ENCODE assay signal across 23 cellular contexts in the genomic region with DNA sequence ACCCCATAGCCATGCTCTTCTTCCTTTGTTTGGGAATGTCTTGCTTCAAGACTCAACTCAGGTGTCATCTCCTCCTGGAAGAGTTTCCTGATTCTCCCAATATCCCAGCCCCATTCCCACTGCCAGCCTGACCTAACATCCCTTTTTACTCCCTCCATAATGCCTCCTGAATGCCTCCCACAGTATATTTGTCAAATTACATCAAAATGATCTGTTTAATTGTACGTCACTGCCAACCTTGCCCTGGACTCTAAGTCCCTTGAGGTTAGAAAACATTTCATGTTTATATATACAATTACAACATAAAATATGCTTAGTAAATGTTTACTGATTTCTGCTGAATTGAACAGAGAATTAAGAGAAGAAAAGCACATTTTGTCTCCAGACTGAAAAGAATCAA.
A peak's percentile ranks its signal among the peaks of the same experiment; 100 is the strongest.
DNase-seq lines count a peak whose midpoint lies in the region; ATAC-seq and TF ChIP-seq lines count a peak whose summit lies in the region.
"Had no signal": no experiment of that assay in that cellular context is flagged by ENCODE, and none has a peak within 500 bp of the region (broad histone marks: within the 10 kb centered on the region; RNA-seq: fewer than 3 reads in every experiment).

No MANE protein-coding gene starts in this region.

- peak overlapping the region; percentile 8 for H3K27ac Mint-ChIP-seq in neural progenitor cell
- H3K27ac Mint-ChIP-seq: CD4-positive, alpha-beta T cell; CD8-positive, alpha-beta memory T cell; H9 had no signal

- H3K9me3 ChIP-seq in neural progenitor cell (ENCODE audit: low read depth), result no peaks in the 10 kb centered on the region
- peaks cover 0 to 4% (median 0%) of the 10 kb centered on the region in 12 donors for H3K9me3 ChIP-seq in heart left ventricle
- H3K9me3 ChIP-seq: BE2C; BLaER1 treated with 17β-estradiol and CSF1 and Interleukin-3, amounts not matched to agents 10 nM and 100 nM had no signal

- H3K27ac ChIP-seq in neural progenitor cell, result no peak overlapping the region
- no peak overlapping the region for H3K27ac ChIP-seq in heart left ventricle
- H3K27ac ChIP-seq: BLaER1 treated with 17β-estradiol and CSF1 and Interleukin-3, amounts not matched to agents 10 nM and 100 nM; GM23248 had no signal

- peaks cover 9% of the 10 kb centered on the region for H3K4me1 Mint-ChIP-seq in neural progenitor cell
- H3K4me1 Mint-ChIP-seq: CD8-positive, alpha-beta memory T cell had no signal

- H3K4me2 ChIP-seq in neural progenitor cell, result no peak overlapping the region
- H3K4me2 ChIP-seq: A549; BLaER1 treated with 17β-estradiol and CSF1 and Interleukin-3, amounts not matched to agents 10 nM and 100 nM had no signal

- no peak overlapping the region for H3K4me3 Mint-ChIP-seq in neural progenitor cell
- H3K4me3 Mint-ChIP-seq: CD14-positive monocyte; CD4-positive, alpha-beta T cell; CD8-positive, alpha-beta memory T cell; H9 had no signal

- H3K4me1 ChIP-seq in neural progenitor cell (no peaks in the 10 kb centered on the region), heart left ventricle (peaks cover 0 to 5% (median 0%) of the 10 kb centered on the region in 12 donors)
- H3K4me1 ChIP-seq: BE2C; BLaER1 treated with 17β-estradiol and CSF1 and Interleukin-3, amounts not matched to agents 10 nM and 100 nM had no signal

- H3K27me3 Mint-ChIP-seq in neural progenitor cell (ENCODE audit: insufficient read depth, low read depth), result no peaks in the 10 kb centered on the region
- H3K27me3 Mint-ChIP-seq: CD4-positive, alpha-beta T cell; CD8-positive, alpha-beta memory T cell had no signal

- TF ChIP-seq POLR2A in heart left ventricle (IDR thresholded peaks at IDR 0.05), result no peak

- ATAC-seq in heart left ventricle, result no peak
- ATAC-seq in left colon, result no peak
- ATAC-seq: A549, GM12878, HCT116 had no signal

- no peaks in the 10 kb centered on the region for H3F3A ChIP-seq in neural progenitor cell (ENCODE audit: low read depth)

- H3K9ac ChIP-seq in neural progenitor cell, result no peak overlapping the region
- H3K9ac ChIP-seq: BLaER1 treated with 17β-estradiol and CSF1 and Interleukin-3, amounts not matched to agents 10 nM and 100 nM; GM23248 had no signal

- no peaks in the 10 kb centered on the region for H3K36me3 Mint-ChIP-seq in neural progenitor cell
- H3K36me3 Mint-ChIP-seq: CD8-positive, alpha-beta memory T cell had no signal

- intact Hi-C loops in heart left ventricle (cut with DNase I), result no loop called here
- intact Hi-C loops in left colon (cut with DNase I, micrococcal nuclease), result no loop called here

- no peak overlapping the region for H2AFZ ChIP-seq in neural progenitor cell (replicated peaks)
- H2AFZ ChIP-seq: GM23248 had no signal

- H3K27me3 ChIP-seq in neural progenitor cell, result no peaks in the 10 kb centered on the region
- no peaks in the 10 kb centered on the region for H3K27me3 ChIP-seq in heart left ventricle
- H3K27me3 ChIP-seq: BE2C; BLaER1 treated with 17β-estradiol and CSF1 and Interleukin-3, amounts not matched to agents 10 nM and 100 nM had no signal

- H3K4me3 ChIP-seq in neural progenitor cell (no peak overlapping the region), heart left ventricle (no peak overlapping the region)
- H3K4me3 ChIP-seq: A549; BLaER1 treated with 17β-estradiol and CSF1 and Interleukin-3, amounts not matched to agents 10 nM and 100 nM; GM12878; GM23248 had no signal

- no peaks in the 10 kb centered on the region for H3K9me3 Mint-ChIP-seq in neural progenitor cell
- H3K9me3 Mint-ChIP-seq: H9 had no signal

- no peak for TF ChIP-seq CTCF in neural progenitor cell (IDR thresholded peaks at IDR 0.05)
- no peak for TF ChIP-seq CTCF in heart left ventricle (IDR thresholded peaks at IDR 0.05)

- H4K20me1 ChIP-seq in neural progenitor cell (ENCODE audit: low read depth), result no peaks in the 10 kb centered on the region
- H4K20me1 ChIP-seq: BLaER1 treated with 17β-estradiol and CSF1 and Interleukin-3, amounts not matched to agents 10 nM and 100 nM had no signal

- peak; percentile 63 for DNase-seq in NCI-H460 (ENCODE audit: extremely low read depth, low read depth)
- peak; percentile 29 for DNase-seq in fibroblast of peridontal ligament (ENCODE audit: extremely low read depth)
- no peak for DNase-seq in neural progenitor cell (ENCODE audit: low spot score)
- no peak for DNase-seq in heart left ventricle
- no peak for DNase-seq in OCI-M2 (lab: John Stamatoyannopoulos, UW; ENCODE audit: unreplicated experiment)
- DNase-seq in left colon, result no peak
- DNase-seq: 8988T; ACHN; AML-193; BE2C; CD4-positive, alpha-beta T cell; CD8-positive, alpha-beta memory T cell; DMS 273 treated with DMSO at 0.1 percent for 48 hours; DMS79; EL; GDM1; GM23248; H9 had no signal

- H3K36me3 ChIP-seq in neural progenitor cell, result no peaks in the 10 kb centered on the region
- no peaks in the 10 kb centered on the region for H3K36me3 ChIP-seq in heart left ventricle
- H3K36me3 ChIP-seq: BE2C; BLaER1 treated with 17β-estradiol and CSF1 and Interleukin-3, amounts not matched to agents 10 nM and 100 nM had no signal

- WGBS in heart left ventricle, 4 donors, result 79 to 96% (median 93%) methylated on average over 1 of the region's 1 CpG

- no peaks in the 10 kb centered on the region for H3K79me2 ChIP-seq in neural progenitor cell (ENCODE audit: low read depth)

Comparison
In these comparisons a context has a peak if more than half of its experiments do, and no peak if none do; other contexts are left out.
1. DNase-seq: peak in NCI-H460 (single experiment) and fibroblast of peridontal ligament (single experiment); none in neural progenitor cell (single experiment), heart left ventricle (0 of 5), OCI-M2 (single experiment) and left colon (0 of 2).